19 cellular contexts compared by ENCODE assay signal in the genomic region with DNA sequence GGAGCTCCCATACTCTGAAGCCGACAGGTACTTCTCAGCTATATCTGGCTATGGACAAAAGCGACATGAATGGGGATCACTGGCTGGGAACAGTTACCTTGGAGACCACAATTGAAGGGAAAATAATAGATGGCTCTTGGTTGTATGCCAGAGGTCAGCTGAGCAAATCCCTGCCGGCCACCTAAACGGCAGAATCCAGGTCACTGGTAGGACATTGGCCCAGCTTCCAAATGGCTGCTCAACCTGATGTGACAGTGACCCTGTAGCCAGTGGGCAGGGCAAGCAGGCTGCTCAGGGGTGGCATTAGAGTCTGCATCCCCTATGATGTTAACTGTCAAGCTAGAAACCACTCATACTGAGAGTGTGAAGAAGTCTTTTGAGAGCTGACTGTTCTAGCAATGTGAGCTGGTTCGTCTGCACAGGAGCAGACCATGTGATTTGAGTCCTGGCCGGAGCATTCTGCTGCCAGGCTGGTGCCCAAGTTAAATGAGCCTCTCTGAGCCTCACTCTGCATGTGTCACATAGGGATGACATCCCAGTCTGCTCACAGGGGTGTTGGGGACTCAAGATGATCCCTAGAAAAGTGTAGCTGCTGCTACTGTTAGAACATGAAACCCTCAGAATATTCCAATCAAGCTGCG.
DNase-seq lines count a peak whose midpoint lies in the region; TF ChIP-seq lines count a peak whose summit lies in the region.
"Had no signal": no experiment of that assay in that cellular context is flagged by ENCODE, and none has a peak within 500 bp of the region (broad histone marks: within the 10 kb centered on the region; RNA-seq: fewer than 3 reads in every experiment).

No MANE protein-coding gene starts in this region.

- no peaks in the 10 kb centered on the region for H3K27me3 ChIP-seq in thyroid gland
- H3K27me3 ChIP-seq in BE2C, result no peaks in the 10 kb centered on the region

- peak overlapping the region in 2 of 3 donors; percentile 56 to 82 for H3K27ac ChIP-seq in thyroid gland
- H3K27ac ChIP-seq: 22Rv1, neutrophil had no signal

- whole genome bisulfite sequencing in thyroid gland, 2 donors, result 37% methylated on average over 7 of the region's 7 CpGs

- TF ChIP-seq POLR2A in thyroid gland (IDR thresholded peaks at IDR 0.05), result no peak

- TF ChIP-seq CTCF in thyroid gland (IDR thresholded peaks at IDR 0.05) (no peak), BE2C (IDR thresholded peaks at IDR 0.05; ENCODE audit: low read depth, low read length) (no peak)

- H3K4me1 ChIP-seq in thyroid gland, result peaks cover 11 to 29% of the 10 kb centered on the region in 2 donors
- H3K4me1 ChIP-seq in BE2C, result no peaks in the 10 kb centered on the region

- H3K36me3 ChIP-seq in thyroid gland (peaks cover 38 to 46% of the 10 kb centered on the region in 2 donors), BE2C (no peaks in the 10 kb centered on the region)
- H3K36me3 ChIP-seq: neutrophil, thoracic aorta had no signal

- H3K9me3 ChIP-seq in thyroid gland, result no peaks in the 10 kb centered on the region
- no peaks in the 10 kb centered on the region for H3K9me3 ChIP-seq in BE2C
- H3K9me3 ChIP-seq: esophagus muscularis mucosa, neutrophil, thoracic aorta had no signal

- H3K4me3 ChIP-seq in thyroid gland (replicated peaks in 1 of 3) (no peak overlapping the region), BE2C (ENCODE audit: low read depth, low read length) (no peak overlapping the region)
- H3K4me3 ChIP-seq: esophagus muscularis mucosa, GM23338, thoracic aorta had no signal

- peak; percentile 16 for DNase-seq in NCI-H1092 treated with DMSO at 0.1 percent for 48 hours (lab: John Stamatoyannopoulos, UW)
- no peak for DNase-seq in NCI-H1092 (lab: John Stamatoyannopoulos, UW)
- DNase-seq in NCI-H748 (lab: John Stamatoyannopoulos, UW; ENCODE audit: unreplicated experiment), result peak; percentile 39
- peak; percentile 66 for DNase-seq in medulla oblongata (ENCODE audit: extremely low spot score)
- peak; percentile 47 to 53 for DNase-seq in thyroid gland
- DNase-seq in NCI-H526 (lab: John Stamatoyannopoulos, UW), result no peak
- no peak for DNase-seq in NCI-H2196 (lab: John Stamatoyannopoulos, UW; ENCODE audit: unreplicated experiment)
- no peak for DNase-seq in BE2C
- DNase-seq: activated CD4-positive, CD25-positive, alpha-beta regulatory T cell; activated naive CD4-positive, alpha-beta T cell treated with anti-CD3 and anti-CD28 coated beads for 36 hours; CD4-positive, CD25-positive, alpha-beta regulatory T cell; islet precursor cell; SIG-M5; T-helper 17 cell had no signal

- intact Hi-C loops in thyroid gland (cut with DNase I), result loop anchor here (10.0 kb wide), 4 partner anchors 96 to 396 kb away; partner anchors contain the start of gene AFAP1L2

Comparison
In these comparisons a context has a peak if more than half of its experiments do, and no peak if none do; other contexts are left out.
1. DNase-seq: peak in NCI-H1092 treated with DMSO at 0.1 percent for 48 hours (single experiment), NCI-H748 (single experiment), medulla oblongata (single experiment) and thyroid gland (2 of 2); none in NCI-H1092 (single experiment), NCI-H526 (0 of 2), NCI-H2196 (single experiment) and BE2C (single experiment).